Comparison of ENCODE assay signal across 9 cellular contexts in the genomic region with DNA sequence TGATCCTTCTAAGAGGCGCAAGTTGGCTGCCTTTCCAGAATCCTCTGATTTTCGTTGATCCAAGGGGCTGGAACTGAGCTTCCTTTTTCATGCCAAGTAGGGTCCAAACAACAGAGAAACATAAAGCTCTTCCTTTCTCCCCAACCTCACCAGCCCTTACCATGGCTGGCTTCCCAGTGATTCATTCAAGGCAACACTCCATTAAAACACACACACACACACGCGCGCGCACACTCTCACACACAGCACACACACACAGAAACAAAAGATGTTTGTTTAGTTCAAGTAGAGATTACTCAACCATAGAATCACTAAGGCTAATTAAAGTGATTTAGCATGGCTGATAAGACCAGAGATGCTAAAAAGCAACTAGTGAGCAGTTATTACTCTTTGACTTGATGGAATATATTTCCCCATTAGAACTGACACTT. TPM values are rescaled to one million over a fixed set of nuclear protein-coding genes. Genes with fewer than 3 reads are reported as not detected.
DNase-seq lines count a peak whose midpoint lies in the region; ATAC-seq and TF ChIP-seq lines count a peak whose summit lies in the region.
"Had no signal": no experiment of that assay in that cellular context is flagged by ENCODE, and none has a peak within 500 bp of the region (broad histone marks: within the 10 kb centered on the region; RNA-seq: fewer than 3 reads in every experiment).

No MANE protein-coding gene starts in this region.

- no peak for TF ChIP-seq CTCF in AG04450 (IDR thresholded peaks at IDR 0.05; ENCODE audit: low read depth, low read length)
- TF ChIP-seq CTCF in omental fat pad (IDR thresholded peaks at IDR 0.05): no peak

- CTCF ChIA-PET in AG04450 (lab: Charles Lee): interaction anchor here (0.5 to 1.7 kb wide), 8 partner anchors 15 to 394 kb away, joined by 3 to 11 read pairs (median 3); no protein-coding TSS in a partner anchor

- POLR2A ChIA-PET in AG04450 (lab: Yijun Ruan, JAX): interaction anchor here (0.8 kb wide), 1 partner anchor 505 kb away, joined by 3 read pairs; no protein-coding TSS in a partner anchor

- H3K4me3 Mint-ChIP-seq in effector memory CD8-positive, alpha-beta T cell: no peak overlapping the region

- H3K9me3 ChIP-seq in AG04450 (ENCODE audit: control insufficient read depth, insufficient read depth, low read length): no peaks in the 10 kb centered on the region

- H3K4me3 ChIP-seq in AG04450 (ENCODE audit: low read depth, low read length): no peak overlapping the region

- H3K27ac ChIP-seq in AG04450 (ENCODE audit: low read depth, low read length): peak overlapping the region; percentile 22

- H3K9me3 Mint-ChIP-seq in effector memory CD8-positive, alpha-beta T cell: no peaks in the 10 kb centered on the region

- no peaks in the 10 kb centered on the region for H3K27me3 ChIP-seq in AG04450 (ENCODE audit: control insufficient read depth, insufficient read depth, low read length)

- ATAC-seq in effector memory CD8-positive, alpha-beta T cell (replicated peaks): no peak
- no peak for ATAC-seq in HG03196 (IDR thresholded peaks at IDR 0.05; ENCODE audit: unreplicated experiment)
- no peak for ATAC-seq in omental fat pad (ENCODE audit: low FRiP score)
- no peak for ATAC-seq in HG02840 (IDR thresholded peaks at IDR 0.05; ENCODE audit: low FRiP score, unreplicated experiment)

- no peaks in the 10 kb centered on the region for H3K27me3 Mint-ChIP-seq in effector memory CD8-positive, alpha-beta T cell

- peaks cover 2 to 3% of the 10 kb centered on the region in 2 donors for H3K4me1 Mint-ChIP-seq in effector memory CD8-positive, alpha-beta T cell (ENCODE audit: low read depth in 2 of 2)

- H3K27ac Mint-ChIP-seq in effector memory CD8-positive, alpha-beta T cell: no peak overlapping the region

- DNase-seq in AG04450 (ENCODE audit: low read depth, low spot score) (peak; percentile 58), HK-2 (ENCODE audit: unreplicated experiment) (peak; percentile 33), anterior cingulate cortex (lab: John Stamatoyannopoulos, UW) (peak in 51 of 58 donors; percentile 10 to 87 (median 53)), left kidney (ENCODE audit: low read depth, low spot score) (peak; percentile 78), omental fat pad (ENCODE audit: low spot score) (no peak)
- no peak for DNase-seq in effector memory CD8-positive, alpha-beta T cell
- DNase-seq: stimulated activated CD4-positive, alpha-beta T cell treated with anti-CD3 and anti-CD28 coated beads, Interleukin-1b, Interleukin-23, amount 100 ng/mL, for 48 hours had no signal

- peaks cover 25% of the 10 kb centered on the region for H3K36me3 Mint-ChIP-seq in effector memory CD8-positive, alpha-beta T cell (ENCODE audit: insufficient read depth)

RNA-seq across cellular contexts. Expression of a gene that starts 13.0 kb away (rescaled TPM):
- polyA plus RNA-seq in AG04450 (2011; rRNA removed): not detected in 2 replicates
- not detected in 2 replicates for polyA minus RNA-seq in AG04450 (2011; rRNA and poly(A)+ RNA removed)
- total RNA-seq in omental fat pad: not detected

RNA-seq across cellular contexts. Expression of a gene that starts 24.4 kb away (rescaled TPM):
- not detected in 2 replicates for polyA plus RNA-seq in AG04450 (2011; rRNA removed)
- not detected in 2 replicates for polyA minus RNA-seq in AG04450 (2011; rRNA and poly(A)+ RNA removed)
- total RNA-seq in omental fat pad: not detected

Comparison
In these comparisons a context has a peak if more than half of its experiments do, and no peak if none do; other contexts are left out.
1. DNase-seq: peak in AG04450 (single experiment), HK-2 (single experiment), anterior cingulate cortex (51 of 58) and left kidney (single experiment); none in effector memory CD8-positive, alpha-beta T cell (0 of 3) and omental fat pad (single experiment).